Comparison of ENCODE assay signal across 22 cellular contexts in the genomic region with DNA sequence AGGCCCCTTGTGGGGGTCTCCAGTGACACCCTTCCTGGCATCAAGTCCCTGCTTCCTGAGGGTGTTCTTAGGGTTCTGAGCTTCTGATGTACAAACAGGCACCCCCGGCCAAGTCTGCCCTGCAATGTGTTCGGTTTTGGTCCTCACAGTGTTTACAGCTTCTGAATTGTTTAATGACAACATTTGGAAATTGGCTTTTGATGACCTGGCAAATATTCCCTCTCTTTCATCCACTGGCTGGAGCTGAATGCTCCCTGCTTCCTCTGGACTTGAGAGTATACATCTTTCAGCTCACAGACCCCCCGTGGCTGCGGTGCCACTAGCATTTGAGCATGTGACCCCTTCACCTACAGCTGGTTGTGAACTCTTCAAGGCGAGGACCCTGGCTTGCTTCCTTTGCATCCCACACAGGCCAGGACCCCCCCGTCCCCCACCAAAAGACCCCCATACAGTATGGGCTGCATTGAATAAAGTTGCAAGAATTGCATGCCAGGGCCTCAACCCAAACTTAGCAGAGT.
"Had no signal": no experiment of that assay in that cellular context is flagged by ENCODE, and none has a peak within 500 bp of the region (broad histone marks: within the 10 kb centered on the region; RNA-seq: fewer than 3 reads in every experiment).

No MANE protein-coding gene starts in this region.

- H3K4me3 ChIP-seq: SJSA1 had no signal

- H3K27me3 ChIP-seq: SJSA1 had no signal

- H3K4me2 ChIP-seq: KMS-11 had no signal

- H3K9me3 ChIP-seq: SJSA1 had no signal

- ATAC-seq: activated CD4-positive, CD25-positive, alpha-beta regulatory T cell treated with anti-CD3 and anti-CD28 coated beads, Interleukin-2, amount 50 U/mL, for 24 hours; activated T-cell treated with anti-CD3 and anti-CD28 coated beads, Interleukin-2, amount 50 U/mL, for 4 hours; PC-3; SK-N-SH treated with all-trans-retinoic acid at 6 μM for 48 hours had no signal

- H3K27me3 Mint-ChIP-seq: activated CD4-positive, alpha-beta memory T cell treated with anti-CD3 and anti-CD28 coated beads for 36 hours; activated naive CD8-positive, alpha-beta T cell had no signal

- H3K9me3 Mint-ChIP-seq: activated CD4-positive, alpha-beta memory T cell treated with anti-CD3 and anti-CD28 coated beads for 36 hours; activated naive CD4-positive, alpha-beta T cell treated with anti-CD3 and anti-CD28 coated beads for 36 hours; activated T-cell treated with anti-CD3 and anti-CD28 coated beads, Interleukin-2, amount 50 U/mL, for 4 hours; T-helper 2 cell treated with Interferon-gamma antibody and Interleukin-4, amounts not matched to agents 5 μg/mL and 100 μg/mL, for 36 hours had no signal

- H3K36me3 ChIP-seq: SJSA1 had no signal

- H3K9ac ChIP-seq: KMS-11 had no signal

- H3K27ac Mint-ChIP-seq: activated CD4-positive, alpha-beta memory T cell treated with anti-CD3 and anti-CD28 coated beads for 36 hours; activated naive CD4-positive, alpha-beta T cell treated with anti-CD3 and anti-CD28 coated beads for 36 hours; activated naive CD8-positive, alpha-beta T cell; T-helper 2 cell treated with Interferon-gamma antibody and Interleukin-4, amounts not matched to agents 5 μg/mL and 100 μg/mL, for 36 hours had no signal

- H3K27ac ChIP-seq: KMS-11, SJSA1 had no signal

- DNase-seq: activated CD4-positive, alpha-beta memory T cell treated with anti-CD3 and anti-CD28 coated beads for 36 hours; activated CD4-positive, alpha-beta T cell treated with anti-CD3 and anti-CD28 coated beads for 48 hours; activated CD8-positive, alpha-beta memory T cell treated with anti-CD3 and anti-CD28 coated beads for 24 hours; activated gamma-delta T cell; activated naive CD4-positive, alpha-beta T cell treated with anti-CD3 and anti-CD28 coated beads for 36 hours; activated T-cell treated with anti-CD3 and anti-CD28 coated beads, Interleukin-2, amount 50 U/mL, for 4 hours; amygdala; NCI-H1092; NCI-H1417 treated with DMSO at 0.1 percent for 48 hours; NCI-H2029 treated with DMSO at 0.1 percent for 48 hours; NCI-H510A treated with DMSO at 0.1 percent for 48 hours; NCI-H69; NK-92 treated with Interleukin-12 subunit alpha and Interleukin-12 subunit beta, amount 100 ng/mL, for 24 hours; PC-3; SHP77; SW 1271 had no signal

- H3K4me3 Mint-ChIP-seq: activated CD4-positive, alpha-beta memory T cell treated with anti-CD3 and anti-CD28 coated beads for 36 hours; activated naive CD4-positive, alpha-beta T cell treated with anti-CD3 and anti-CD28 coated beads for 36 hours; activated naive CD8-positive, alpha-beta T cell; activated T-cell treated with anti-CD3 and anti-CD28 coated beads, Interleukin-2, amount 50 U/mL, for 4 hours; T-helper 2 cell treated with Interferon-gamma antibody and Interleukin-4, amounts not matched to agents 5 μg/mL and 100 μg/mL, for 36 hours had no signal
